23 cellular contexts compared by ENCODE assay signal in genomic region chr12:47124451-47124850, GRCh38. TPM values are rescaled to one million over a fixed set of nuclear protein-coding genes. Genes with fewer than 3 reads are reported as not detected.
DNase-seq lines count a peak whose midpoint lies in the region; ATAC-seq and TF ChIP-seq lines count a peak whose summit lies in the region.
"Had no signal": no experiment of that assay in that cellular context is flagged by ENCODE, and none has a peak within 500 bp of the region (broad histone marks: within the 10 kb centered on the region; RNA-seq: fewer than 3 reads in every experiment).

No MANE protein-coding gene starts in this region.

- no peaks in the 10 kb centered on the region for H3K27me3 ChIP-seq in GM23248 (replicated peaks; ENCODE audit: insufficient read depth)
- no peaks in the 10 kb centered on the region for H3K27me3 ChIP-seq in heart right ventricle
- H3K27me3 ChIP-seq in H9 (ENCODE audit: insufficient read depth, low read length): no peaks in the 10 kb centered on the region
- H3K27me3 ChIP-seq: BE2C had no signal

- H3K23me2 ChIP-seq in H9 (ENCODE audit: insufficient read length, low read depth, low read length, poor library complexity, severe bottlenecking): no peaks in the 10 kb centered on the region

- no peaks in the 10 kb centered on the region for H3K27me3 Mint-ChIP-seq in stimulated activated naive CD8-positive, alpha-beta T cell treated with anti-CD3 and anti-CD28 coated beads, Interleukin-15, amount 100 ng/mL, for 72 hours
- H3K27me3 Mint-ChIP-seq in H9 (ENCODE audit: low read depth): no peaks in the 10 kb centered on the region
- H3K27me3 Mint-ChIP-seq: activated naive CD8-positive, alpha-beta T cell treated with anti-CD3 and anti-CD28 coated beads, Interleukin-2, amount 10 ng/mL, durations not matched to agents 7 days and 5 days had no signal

- H3T11ph ChIP-seq in H9 (ENCODE audit: low read length): no peak overlapping the region

- H2BK120ac ChIP-seq in H9 (ENCODE audit: low read depth, low read length, poor library complexity, severe bottlenecking): no peak overlapping the region

- H3K56ac ChIP-seq in H9 (ENCODE audit: insufficient read length, low read depth, low read length): no peak overlapping the region

- no peak overlapping the region for H4K8ac ChIP-seq in H9 (replicated peaks; ENCODE audit: insufficient read length, low read depth, low read length)

- H2AK5ac ChIP-seq in H9 (ENCODE audit: insufficient read length, low read length): no peak overlapping the region

- no peaks in the 10 kb centered on the region for H3K36me3 Mint-ChIP-seq in H9 (ENCODE audit: insufficient read depth in 1 of 3, low read depth in 3 of 3)

- H3K9me3 Mint-ChIP-seq in stimulated activated naive CD8-positive, alpha-beta T cell treated with anti-CD3 and anti-CD28 coated beads, Interleukin-15, amount 100 ng/mL, for 72 hours: no peaks in the 10 kb centered on the region
- H3K9me3 Mint-ChIP-seq in H9: no peaks in the 10 kb centered on the region

- no peak overlapping the region for H3K27ac Mint-ChIP-seq in stimulated activated naive CD8-positive, alpha-beta T cell treated with anti-CD3 and anti-CD28 coated beads, Interleukin-15, amount 100 ng/mL, for 72 hours
- H3K27ac Mint-ChIP-seq in H9: no peak overlapping the region
- H3K27ac Mint-ChIP-seq: activated naive CD8-positive, alpha-beta T cell treated with anti-CD3 and anti-CD28 coated beads, Interleukin-2, amount 10 ng/mL, durations not matched to agents 7 days and 5 days had no signal

- H3K9me2 ChIP-seq in GM23248 (ENCODE audit: insufficient read depth): no peaks in the 10 kb centered on the region
- H3K9me2 ChIP-seq: SK-N-SH had no signal

- H2BK15ac ChIP-seq in H9 (ENCODE audit: low read depth, low read length): no peak overlapping the region

- no peak overlapping the region for H4K91ac ChIP-seq in H9 (ENCODE audit: insufficient read length, low read depth, low read length)

- no peak overlapping the region for H2BK5ac ChIP-seq in H9 (ENCODE audit: insufficient read length, low read length)

- H4K5ac ChIP-seq in H9 (ENCODE audit: insufficient read length, low read depth, low read length): no peak overlapping the region

- peaks cover 32% of the 10 kb centered on the region for H3K4me1 Mint-ChIP-seq in stimulated activated naive CD8-positive, alpha-beta T cell treated with anti-CD3 and anti-CD28 coated beads, Interleukin-15, amount 100 ng/mL, for 72 hours
- H3K4me1 Mint-ChIP-seq in H9: no peaks in the 10 kb centered on the region

- in situ Hi-C loops in GM23248 (cut with MboI) (no loop called here), SK-MEL-5 (cut with HindIII; ENCODE audit: low pct_unique_long_range_greater_than_20kb, low sequenced_read_pairs) (no loop called here)

- H2AFZ ChIP-seq in GM23248: no peak overlapping the region
- no peak overlapping the region for H2AFZ ChIP-seq in H9 (ENCODE audit: low read length)
- H2AFZ ChIP-seq: PC-9 had no signal

- no peak overlapping the region for H3K23ac ChIP-seq in H9 (ENCODE audit: insufficient read length, low read depth, low read length)

- no peak overlapping the region for H3K4ac ChIP-seq in H9 (ENCODE audit: low read depth, low read length)

- H3K14ac ChIP-seq in H9 (ENCODE audit: insufficient read depth, low read length): no peak overlapping the region

- peaks cover 13% of the 10 kb centered on the region; the same call in 1 of the 2 replicates for H3F3A ChIP-seq in GM23248 (ENCODE audit: insufficient read depth)

- DNase-seq in GM23248: peak; percentile 50
- DNase-seq in SK-MEL-5 (ENCODE audit: low read depth, low spot score): peak; percentile 12
- DNase-seq in epithelial cell of prostate (ENCODE audit: low read depth, low spot score): no peak
- peak; percentile 7 for DNase-seq in stromal cell of bone marrow (ENCODE audit: low read depth)
- DNase-seq in stimulated activated naive CD8-positive, alpha-beta T cell treated with anti-CD3 and anti-CD28 coated beads, Interleukin-15, amount 100 ng/mL, for 72 hours: no peak
- no peak for DNase-seq in heart right ventricle
- no peak for DNase-seq in H9
- DNase-seq: activated CD4-positive, CD25-positive, alpha-beta regulatory T cell treated with anti-CD3 and anti-CD28 coated beads, Interleukin-2, amount 50 U/mL, for 72 hours; activated naive CD8-positive, alpha-beta T cell treated with anti-CD3 and anti-CD28 coated beads, Interleukin-2, amount 10 ng/mL, durations not matched to agents 7 days and 5 days; BE2C; caudate nucleus; GOT3; hippocampal formation; islet precursor cell; NCI-H1105 treated with DMSO at 0.1 percent for 48 hours; NCI-H526 treated with DMSO at 0.1 percent for 48 hours; occipital lobe; PC-9; retina; SK-N-SH had no signal

- 3 to 5% methylated on average over 1 of the region's 1 CpG for WGBS in GM23248 (ENCODE audit: low coverage in 1 of 2, low lambda C conversion rate in 2 of 2, missing lambda C conversion rate in 2 of 2), 2 experiments
- 23 to 37% methylated on average over 1 of the region's 1 CpG for WGBS in heart right ventricle, 2 donors
- WGBS in H9 (ENCODE audit: extremely low coverage, insufficient read length, low lambda C conversion rate): no CpG with 5 or more reads among the region's 1 CpG

- no peaks in the 10 kb centered on the region for H4K20me1 ChIP-seq in GM23248 (ENCODE audit: insufficient read depth)
- H4K20me1 ChIP-seq in H9 (ENCODE audit: control insufficient read depth, insufficient read depth, insufficient read length): no peaks in the 10 kb centered on the region

- H3K4me3 ChIP-seq in GM23248: no peak overlapping the region
- no peak overlapping the region for H3K4me3 ChIP-seq in heart right ventricle
- H3K4me3 ChIP-seq: lung, PC-9, thoracic aorta had no signal

- H3K79me1 ChIP-seq in H9 (ENCODE audit: insufficient read depth, low read depth, low read length, poor library complexity, severe bottlenecking): no peaks in the 10 kb centered on the region

- no peak for TF ChIP-seq CTCF in heart right ventricle (IDR thresholded peaks at IDR 0.05)
- no peak for TF ChIP-seq CTCF in H9 (conservative IDR thresholded peaks at IDR 0.05)

- no peak overlapping the region for H3K18ac ChIP-seq in H9 (ENCODE audit: insufficient read length, low read depth, low read length)

- H3K27ac ChIP-seq in GM23248 (no peak overlapping the region), epithelial cell of prostate (peak overlapping the region; percentile 35), heart right ventricle (no peak overlapping the region), H9 (ENCODE audit: insufficient read length, low read depth, low read length) (no peak overlapping the region)
- H3K27ac ChIP-seq: PC-9, thoracic aorta had no signal

- no peaks in the 10 kb centered on the region for H3K36me3 ChIP-seq in GM23248 (ENCODE audit: low read depth)
- H3K36me3 ChIP-seq in heart right ventricle: no peaks in the 10 kb centered on the region
- H3K36me3 ChIP-seq: BE2C, thoracic aorta had no signal

- H3K4me1 ChIP-seq in GM23248 (ENCODE audit: insufficient read depth): peaks cover 6% of the 10 kb centered on the region; the same call in 1 of the 2 replicates
- no peaks in the 10 kb centered on the region for H3K4me1 ChIP-seq in heart right ventricle
- H3K4me1 ChIP-seq in H9 (ENCODE audit: insufficient read depth, low read length): no peaks in the 10 kb centered on the region
- H3K4me1 ChIP-seq: BE2C had no signal

- H3K9me3 ChIP-seq in GM23248 (ENCODE audit: low read depth) (no peaks in the 10 kb centered on the region), heart right ventricle (peaks cover 0 to 3% (median 0%) of the 10 kb centered on the region in 11 donors), H9 (ENCODE audit: control insufficient read depth, low read depth, low read length) (no peaks in the 10 kb centered on the region)
- H3K9me3 ChIP-seq: BE2C, SK-N-SH, thoracic aorta had no signal

- H3K4me2 ChIP-seq in GM23248 (ENCODE audit: unreplicated experiment): no peak overlapping the region
- H3K4me2 ChIP-seq in H9 (ENCODE audit: insufficient read depth, insufficient read length, low read length): no peak overlapping the region
- H3K4me2 ChIP-seq: PC-9, SK-N-SH had no signal

- H2BK12ac ChIP-seq in H9 (ENCODE audit: insufficient read length, low read depth, low read length): no peak overlapping the region

- no peak for ATAC-seq in stimulated activated naive CD8-positive, alpha-beta T cell treated with anti-CD3 and anti-CD28 coated beads, Interleukin-15, amount 100 ng/mL, for 72 hours
- ATAC-seq in heart right ventricle: no peak
- ATAC-seq: esophagus mucosa had no signal

- H3K9ac ChIP-seq in GM23248 (no peak overlapping the region), H9 (ENCODE audit: extremely low read depth, insufficient read length, low read length) (no peak overlapping the region)
- H3K9ac ChIP-seq: SK-N-SH had no signal

- no peak overlapping the region for H2BK20ac ChIP-seq in H9 (ENCODE audit: low read depth, low read length, poor library complexity, severe bottlenecking)

- no peak overlapping the region for H3K4me3 Mint-ChIP-seq in stimulated activated naive CD8-positive, alpha-beta T cell treated with anti-CD3 and anti-CD28 coated beads, Interleukin-15, amount 100 ng/mL, for 72 hours
- H3K4me3 Mint-ChIP-seq in H9: no peak overlapping the region
- H3K4me3 Mint-ChIP-seq: activated naive CD8-positive, alpha-beta T cell treated with anti-CD3 and anti-CD28 coated beads, Interleukin-2, amount 10 ng/mL, durations not matched to agents 7 days and 5 days had no signal

- intact Hi-C loops in heart right ventricle (cut with DNase I): no loop called here

- H3K79me2 ChIP-seq in GM23248 (ENCODE audit: insufficient read depth) (no peaks in the 10 kb centered on the region), H9 (ENCODE audit: insufficient read depth, low read length) (no peaks in the 10 kb centered on the region)

RNA-seq across cellular contexts. Expression of gene AMIGO2, which starts 44.7 kb away (rescaled TPM):
- 25.7 and 29.9 TPM in 2 replicates for total RNA-seq in GM23248 (2014; rRNA removed; shearing (Covaris generic))
- polyA plus RNA-seq in GM23248 (2016; fragmentation: Nextera tagmentation; extraction: Ambion mirVana) (19.6 and 20.5 TPM in 2 replicates), heart right ventricle (1 to 10 TPM; 3.1 to 3.3 TPM)
- 14.6 and 14.8 TPM in 2 replicates for total RNA-seq in SK-MEL-5 (2014; rRNA removed; shearing (Covaris generic))
- polyA plus RNA-seq in SK-MEL-5 (2015; cell fraction: cytosol; rRNA removed): 11.3 and 14.4 TPM in 2 replicates
- 13.5 and 15.0 TPM in 2 replicates for polyA plus RNA-seq in SK-MEL-5 (2015; cell fraction: nucleus; rRNA removed)
- total RNA-seq in heart right ventricle (1 to 10 TPM; 1.1 to 3.2 (median 1.9) TPM), H9 (2021) (8.4 and 8.6 TPM in 2 replicates)

RNA-seq across cellular contexts. Expression of gene PCED1B, which starts 45.0 kb away (rescaled TPM):
- total RNA-seq in GM23248 (2014; rRNA removed; shearing (Covaris generic)): 2.9 and 3.5 TPM in 2 replicates
- polyA plus RNA-seq in GM23248 (2016; fragmentation: Nextera tagmentation; extraction: Ambion mirVana) (2.7 and 3.6 TPM in 2 replicates), heart right ventricle (1 to 10 TPM in 1 of 2 donors, under 1 TPM in 1; 0.87 to 1.6 TPM)
- 0.48 and 0.87 TPM in 2 replicates for total RNA-seq in SK-MEL-5 (2014; rRNA removed; shearing (Covaris generic))
- 2.5 and 3.2 TPM in 2 replicates for polyA plus RNA-seq in SK-MEL-5 (2015; cell fraction: cytosol; rRNA removed)
- 7.7 and 7.9 TPM in 2 replicates for polyA plus RNA-seq in SK-MEL-5 (2015; cell fraction: nucleus; rRNA removed)
- total RNA-seq in heart right ventricle (1 to 10 TPM in 4 of 10 donors, under 1 TPM in 6; 0.49 to 4.8 (median 0.87) TPM), H9 (2021) (3.3 and 3.8 TPM in 2 replicates)

Comparison
In these comparisons a context has a peak if more than half of its experiments do, and no peak if none do; other contexts are left out.
1. DNase-seq: peak in GM23248 (single experiment), SK-MEL-5 (single experiment) and stromal cell of bone marrow (single experiment); none in epithelial cell of prostate (single experiment), stimulated activated naive CD8-positive, alpha-beta T cell treated with anti-CD3 and anti-CD28 coated beads, Interleukin-15, amount 100 ng/mL, for 72 hours (0 of 2), heart right ventricle (0 of 2) and H9 (single experiment).